In the genomic region with DNA sequence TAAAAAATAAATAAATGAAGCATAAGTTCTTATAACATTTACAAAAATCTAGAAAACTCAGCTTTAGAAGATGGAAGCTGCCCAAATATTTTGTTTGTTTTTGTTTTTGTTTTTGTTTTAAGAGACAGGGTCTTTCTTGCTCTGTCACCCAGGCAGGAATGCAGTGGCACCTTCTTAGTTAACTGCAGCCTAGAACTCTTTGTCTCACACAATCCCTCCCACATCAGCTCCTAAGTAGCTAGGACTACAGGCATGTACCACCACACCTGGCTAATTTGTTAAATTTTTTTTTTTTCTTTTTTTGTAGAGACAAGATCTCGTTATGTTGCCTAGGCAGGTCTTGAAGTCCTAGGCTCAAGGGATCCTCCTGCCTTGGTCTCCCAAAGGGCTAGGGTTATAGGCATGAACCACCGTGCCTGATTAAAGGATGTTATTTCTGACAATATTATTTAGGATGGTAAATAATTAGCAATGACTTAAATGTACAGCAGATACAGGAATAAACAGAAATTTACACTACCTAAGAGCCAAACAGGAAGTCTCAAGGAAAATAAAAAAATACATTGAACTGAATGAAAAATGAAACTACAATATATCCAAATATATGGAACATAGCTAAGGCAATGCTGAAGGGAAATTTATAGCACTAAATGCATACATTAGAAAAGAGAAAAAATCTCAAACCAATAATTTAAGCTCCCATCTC, we compare ENCODE assay signal across 14 cellular contexts. TPM values are rescaled to one million over a fixed set of nuclear protein-coding genes. Genes with fewer than 3 reads are reported as not detected.
DNase-seq lines count a peak whose midpoint lies in the region; ATAC-seq and TF ChIP-seq lines count a peak whose summit lies in the region.
"Had no signal": no experiment of that assay in that cellular context is flagged by ENCODE, and none has a peak within 500 bp of the region (broad histone marks: within the 10 kb centered on the region; RNA-seq: fewer than 3 reads in every experiment).

No MANE protein-coding gene starts in this region.

- no peaks in the 10 kb centered on the region for H3K27me3 Mint-ChIP-seq in stimulated activated naive CD8-positive, alpha-beta T cell treated with anti-CD3 and anti-CD28 coated beads, Interleukin-15, Interleukin-2, amounts not matched to agents 100 ng/mL and 50 ng/mL, for 24 hours
- H3K27me3 Mint-ChIP-seq in stimulated activated naive CD8-positive, alpha-beta T cell treated with anti-CD3 and anti-CD28 coated beads, Interleukin-15, amount 100 ng/mL, for 72 hours = no peaks in the 10 kb centered on the region
- no peaks in the 10 kb centered on the region for H3K27me3 Mint-ChIP-seq in T-helper 17 cell

- no peak for DNase-seq in stimulated activated naive CD8-positive, alpha-beta T cell treated with anti-CD3 and anti-CD28 coated beads, Interleukin-15, amount 100 ng/mL, for 72 hours
- no peak for DNase-seq in T-helper 17 cell
- no peak for DNase-seq in left colon
- DNase-seq in HT-29 (ENCODE audit: low spot score) = no peak
- no peak for DNase-seq in testis
- DNase-seq in dedifferentiated amniotic fluid mesenchymal stem cell (ENCODE audit: extremely low spot score) = no peak
- DNase-seq: activated CD4-positive, alpha-beta T cell treated with anti-CD3 and anti-CD28 coated beads for 4 hours; KG1; NCI-H510A treated with DMSO at 0.1 percent for 48 hours; small intestine had no signal

- intact Hi-C loops in left colon (cut with DNase I, micrococcal nuclease) (no loop called here), testis (cut with DNase I; ENCODE audit: low total_unique reads) (no loop called here)

- no peaks in the 10 kb centered on the region for H3K27me3 ChIP-seq in testis

- peaks cover 11% of the 10 kb centered on the region for H3K9me3 Mint-ChIP-seq in stimulated activated naive CD8-positive, alpha-beta T cell treated with anti-CD3 and anti-CD28 coated beads, Interleukin-15, Interleukin-2, amounts not matched to agents 100 ng/mL and 50 ng/mL, for 24 hours
- peaks cover 0 to 5% of the 10 kb centered on the region in 2 donors for H3K9me3 Mint-ChIP-seq in stimulated activated naive CD8-positive, alpha-beta T cell treated with anti-CD3 and anti-CD28 coated beads, Interleukin-15, amount 100 ng/mL, for 72 hours

- H3K36me3 Mint-ChIP-seq in stimulated activated naive CD8-positive, alpha-beta T cell treated with anti-CD3 and anti-CD28 coated beads, Interleukin-15, Interleukin-2, amounts not matched to agents 100 ng/mL and 50 ng/mL, for 24 hours (ENCODE audit: low read depth) = peaks cover 13% of the 10 kb centered on the region
- H3K36me3 Mint-ChIP-seq in T-helper 17 cell (ENCODE audit: low read depth) = no peaks in the 10 kb centered on the region

- H3K27ac Mint-ChIP-seq in stimulated activated naive CD8-positive, alpha-beta T cell treated with anti-CD3 and anti-CD28 coated beads, Interleukin-15, Interleukin-2, amounts not matched to agents 100 ng/mL and 50 ng/mL, for 24 hours = peak overlapping the region; percentile 68
- no peak overlapping the region for H3K27ac Mint-ChIP-seq in stimulated activated naive CD8-positive, alpha-beta T cell treated with anti-CD3 and anti-CD28 coated beads, Interleukin-15, amount 100 ng/mL, for 72 hours
- no peak overlapping the region for H3K27ac Mint-ChIP-seq in T-helper 17 cell
- H3K27ac Mint-ChIP-seq: T-helper 1 cell treated with Interleukin-12 subunit alpha and Interleukin-12 subunit beta and Interleukin-4 antibody, amounts not matched to agents 30 μg/mL and 1 μg/mL, for 36 hours had no signal

- H3K4me1 Mint-ChIP-seq in stimulated activated naive CD8-positive, alpha-beta T cell treated with anti-CD3 and anti-CD28 coated beads, Interleukin-15, Interleukin-2, amounts not matched to agents 100 ng/mL and 50 ng/mL, for 24 hours (ENCODE audit: low read depth) = peaks cover 57% of the 10 kb centered on the region
- peaks cover 26% of the 10 kb centered on the region for H3K4me1 Mint-ChIP-seq in stimulated activated naive CD8-positive, alpha-beta T cell treated with anti-CD3 and anti-CD28 coated beads, Interleukin-15, amount 100 ng/mL, for 72 hours
- H3K4me1 Mint-ChIP-seq in T-helper 17 cell = peaks cover 2% of the 10 kb centered on the region

- no peak for TF ChIP-seq POLR2A in testis (IDR thresholded peaks at IDR 0.05)

- 84 to 87% methylated on average over 2 of the region's 2 CpGs for WGBS in testis, 2 donors

- no peak for TF ChIP-seq CTCF in testis (IDR thresholded peaks at IDR 0.05)

- H3K9me3 ChIP-seq in T-helper 17 cell (ENCODE audit: control insufficient read depth, low read length, poor library complexity, severe bottlenecking) = no peaks in the 10 kb centered on the region
- no peaks in the 10 kb centered on the region for H3K9me3 ChIP-seq in testis

- H3K4me1 ChIP-seq in testis = no peaks in the 10 kb centered on the region

- ATAC-seq in stimulated activated naive CD8-positive, alpha-beta T cell treated with anti-CD3 and anti-CD28 coated beads, Interleukin-15, amount 100 ng/mL, for 72 hours = no peak
- ATAC-seq in HG02623 (IDR thresholded peaks at IDR 0.05; ENCODE audit: unreplicated experiment) (peak; percentile 46), T-helper 17 cell (peak; percentile 36), left colon (no peak)

- no peak overlapping the region for H3K27ac ChIP-seq in testis

- no peak overlapping the region for H3K4me3 ChIP-seq in testis
- H3K4me3 ChIP-seq: lung had no signal

- H3K36me3 ChIP-seq in testis (ENCODE audit: low read depth, missing control alignments) = no peaks in the 10 kb centered on the region

- peak overlapping the region; percentile 61 for H3K4me3 Mint-ChIP-seq in stimulated activated naive CD8-positive, alpha-beta T cell treated with anti-CD3 and anti-CD28 coated beads, Interleukin-15, Interleukin-2, amounts not matched to agents 100 ng/mL and 50 ng/mL, for 24 hours
- no peak overlapping the region for H3K4me3 Mint-ChIP-seq in stimulated activated naive CD8-positive, alpha-beta T cell treated with anti-CD3 and anti-CD28 coated beads, Interleukin-15, amount 100 ng/mL, for 72 hours
- H3K4me3 Mint-ChIP-seq in T-helper 17 cell = peak overlapping the region; percentile 56
- H3K4me3 Mint-ChIP-seq: T-helper 1 cell treated with Interleukin-12 subunit alpha and Interleukin-12 subunit beta and Interleukin-4 antibody, amounts not matched to agents 30 μg/mL and 1 μg/mL, for 36 hours had no signal

RNA-seq across cellular contexts. Expression of a gene that starts 17.2 kb away (rescaled TPM):
- 10 to 100 TPM; 16.1 to 16.3 TPM for total RNA-seq in T-helper 17 cell
- total RNA-seq in left colon = 10 to 100 TPM; 35.9 to 47.5 TPM
- total RNA-seq in HT-29 (2014; rRNA removed; shearing (Covaris generic)) = 0.97 and 7.0 TPM in 2 replicates
- 10 to 100 TPM; 50.0 to 56.1 TPM for total RNA-seq in testis
- 94.5 TPM for polyA plus RNA-seq in testis (ENCODE audit: insufficient read depth, low read depth, low replicate concordance)

Comparison
In these comparisons a context has a peak if more than half of its experiments do, and no peak if none do; other contexts are left out.
1. H3K4me3 Mint-ChIP-seq: peak in stimulated activated naive CD8-positive, alpha-beta T cell treated with anti-CD3 and anti-CD28 coated beads, Interleukin-15, Interleukin-2, amounts not matched to agents 100 ng/mL and 50 ng/mL, for 24 hours (single experiment) and T-helper 17 cell (single experiment); none in stimulated activated naive CD8-positive, alpha-beta T cell treated with anti-CD3 and anti-CD28 coated beads, Interleukin-15, amount 100 ng/mL, for 72 hours (0 of 2).
2. ATAC-seq: peak in HG02623 (single experiment) and T-helper 17 cell (single experiment); none in stimulated activated naive CD8-positive, alpha-beta T cell treated with anti-CD3 and anti-CD28 coated beads, Interleukin-15, amount 100 ng/mL, for 72 hours (single experiment) and left colon (single experiment).